Comparison of ENCODE assay signal across 8 cellular contexts in the genomic region with DNA sequence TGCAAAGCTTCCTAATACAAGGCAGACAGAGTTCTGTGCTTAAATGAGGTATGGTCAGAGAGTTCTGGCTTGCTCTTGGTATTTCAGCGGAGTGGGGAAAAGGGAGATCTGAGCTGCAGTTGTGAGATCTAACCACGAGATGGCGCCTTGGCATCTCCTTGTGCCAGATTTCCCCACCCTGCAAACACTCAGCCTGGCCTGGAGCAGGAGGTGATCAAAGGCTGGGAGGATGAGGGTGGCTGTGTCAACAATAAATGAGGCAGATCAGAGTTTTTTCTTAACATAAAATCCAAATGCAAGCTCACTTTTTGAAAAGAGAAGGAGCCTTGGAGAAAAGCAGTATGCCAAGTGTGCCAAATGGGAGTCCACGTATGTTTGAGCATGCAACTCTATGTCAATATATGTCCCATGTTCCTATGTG. TPM values are rescaled to one million over a fixed set of nuclear protein-coding genes. Genes with fewer than 3 reads are reported as not detected.
DNase-seq lines count a peak whose midpoint lies in the region; ATAC-seq lines count a peak whose summit lies in the region.

No MANE protein-coding gene starts in this region.

- intact Hi-C loops in left colon (cut with DNase I, micrococcal nuclease), result loop anchor here (5.0 to 10.0 kb wide), 3 partner anchors 114 to 158 kb away; a partner anchor contains a TSS

- ATAC-seq in activated CD4-positive, CD25-positive, alpha-beta regulatory T cell treated with anti-CD3 and anti-CD28 coated beads, Interleukin-2, amount 50 U/mL, for 24 hours, result peak; percentile 39 to 50
- ATAC-seq in left colon (peak; percentile 65), GM19467 (IDR thresholded peaks at IDR 0.05; ENCODE audit: unreplicated experiment) (no peak)

- DNase-seq in AG08395 (ENCODE audit: low spot score) (peak; percentile 89), GM19238 (ENCODE audit: insufficient read length, low spot score) (peak; percentile 83), NCI-H2227 (lab: John Stamatoyannopoulos, UW; ENCODE audit: unreplicated experiment) (peak; percentile 79), cerebellum (ENCODE audit: low spot score) (peak; percentile 81), left colon (peak in 1 of 2 donors; percentile 73)
- peak; percentile 71 for DNase-seq in stimulated activated CD4-positive, alpha-beta T cell treated with anti-CD3 and anti-CD28 coated beads, Interleukin-4, amount 100 ng/mL, for 24 hours

RNA-seq across cellular contexts. Expression of a gene that starts 4.1 kb away (rescaled TPM):
- total RNA-seq in cerebellum (0.54 TPM), left colon (1 to 10 TPM in 1 of 2 donors, under 1 TPM in 1; 0.75 to 1.1 TPM)

RNA-seq across cellular contexts. Expression of a gene that starts 11.4 kb away (rescaled TPM):
- total RNA-seq in cerebellum, result 40.7 TPM
- total RNA-seq in left colon, result 10 to 100 TPM in 1 of 2 donors, 1 to 10 TPM in 1; 8.6 to 11.2 TPM

RNA-seq across cellular contexts. Expression of a gene that starts 11.8 kb away (rescaled TPM):
- 59.1 TPM for total RNA-seq in cerebellum
- total RNA-seq in left colon, result 10 to 100 TPM; 74.0 to 84.4 TPM
